Comparison of ENCODE assay signal across 10 cellular contexts in the genomic region with DNA sequence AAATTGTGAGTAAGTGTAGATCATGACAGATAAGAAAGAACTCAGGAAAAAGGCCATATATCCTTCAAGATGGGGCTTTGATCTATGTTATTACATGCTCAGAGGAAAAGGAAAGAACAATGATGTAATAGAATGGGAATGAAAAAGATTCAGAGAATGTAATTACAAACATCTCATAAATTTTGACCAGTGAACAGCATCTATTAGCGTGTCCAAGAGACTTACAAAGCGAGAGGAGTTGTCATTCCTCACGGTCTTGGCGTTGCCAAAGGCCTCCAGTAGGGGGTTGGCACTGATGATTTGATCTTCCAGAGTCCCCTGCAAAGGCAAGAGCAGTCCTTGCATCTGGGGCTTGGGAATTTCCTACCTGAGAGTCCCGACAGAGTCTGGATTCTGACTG. TPM values are rescaled to one million over a fixed set of nuclear protein-coding genes. Genes with fewer than 3 reads are reported as not detected.
"Had no signal": no experiment of that assay in that cellular context is flagged by ENCODE, and none has a peak within 500 bp of the region (broad histone marks: within the 10 kb centered on the region; RNA-seq: fewer than 3 reads in every experiment).

No MANE protein-coding gene starts in this region.

RNA-seq across cellular contexts. Expression of gene MYH2, which starts 6.0 kb away (rescaled TPM):
- total RNA-seq: activated B cell treated with CpG ODN at 0.5 μM for 24 hours; activated CD8-positive, alpha-beta T cell treated with anti-CD3 and anti-CD28 coated beads for 36 hours; activated T-cell treated with anti-CD3 and anti-CD28 coated beads, Interleukin-2, amount 50 U/mL, for 4 hours; esophagus squamous epithelium; natural killer cell treated with Interleukin-12 subunit alpha and Interleukin-12 subunit beta and Interleukin-15 and Interleukin-18, amount 100 ng/mL, for 72 hours; subcutaneous adipose tissue; T-helper 2 cell treated with Interferon-gamma antibody and Interleukin-4, amounts not matched to agents 100 ng/mL and 5 ng/mL, for 36 hours; vagina had no signal
- polyA plus RNA-seq: right cardiac atrium had no signal

RNA-seq across cellular contexts. Expression of gene MYH1, which starts 25.1 kb away (rescaled TPM):
- total RNA-seq: activated B cell treated with CpG ODN at 0.5 μM for 24 hours; activated CD8-positive, alpha-beta T cell treated with anti-CD3 and anti-CD28 coated beads for 36 hours; activated T-cell treated with anti-CD3 and anti-CD28 coated beads, Interleukin-2, amount 50 U/mL, for 4 hours; esophagus squamous epithelium; natural killer cell treated with Interleukin-12 subunit alpha and Interleukin-12 subunit beta and Interleukin-15 and Interleukin-18, amount 100 ng/mL, for 72 hours; occipital lobe; T-helper 2 cell treated with Interferon-gamma antibody and Interleukin-4, amounts not matched to agents 100 ng/mL and 5 ng/mL, for 36 hours; vagina had no signal
- polyA plus RNA-seq: right cardiac atrium had no signal
